In the genomic region with DNA sequence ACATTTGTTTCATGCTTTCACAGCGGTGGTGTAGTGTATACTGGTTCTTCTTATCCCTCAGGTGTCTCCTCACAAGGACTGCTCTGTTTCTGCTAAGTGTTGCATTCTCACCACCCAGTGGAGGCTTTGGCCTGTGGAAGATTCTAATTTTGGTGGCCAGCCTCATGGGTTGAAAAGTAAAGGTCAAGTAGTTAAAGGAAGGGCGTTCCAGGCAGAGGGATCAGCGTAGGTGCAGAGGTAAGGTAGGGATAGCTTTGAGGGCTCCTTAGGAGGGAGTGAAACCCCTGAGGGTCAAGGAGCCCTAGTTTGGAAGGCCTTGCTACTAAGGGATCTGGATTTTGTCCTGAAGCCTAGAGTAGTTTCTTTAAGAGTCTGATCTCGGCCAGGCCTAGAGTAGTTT, we compare ENCODE assay signal across 10 cellular contexts. TPM values are rescaled to one million over a fixed set of nuclear protein-coding genes. Genes with fewer than 3 reads are reported as not detected.
DNase-seq lines count a peak whose midpoint lies in the region; ATAC-seq, FAIRE-seq and TF ChIP-seq lines count a peak whose summit lies in the region.
"Had no signal": no experiment of that assay in that cellular context is flagged by ENCODE, and none has a peak within 500 bp of the region (broad histone marks: within the 10 kb centered on the region; RNA-seq: fewer than 3 reads in every experiment).

No MANE protein-coding gene starts in this region.

- peak overlapping the region; percentile 94 to 99 for H3K27ac ChIP-seq in right atrium auricular region

- H3K27me3 ChIP-seq in right atrium auricular region (no peaks in the 10 kb centered on the region), bronchial epithelial cell (ENCODE audit: control insufficient read depth, insufficient read depth, low read length) (no peaks in the 10 kb centered on the region), mucosa of stomach (ENCODE audit: control insufficient read depth, insufficient read depth, low read length) (no peaks in the 10 kb centered on the region)

- no peak for TF ChIP-seq CTCF in right atrium auricular region (IDR thresholded peaks at IDR 0.05)
- TF ChIP-seq CTCF in bronchial epithelial cell (IDR thresholded peaks at IDR 0.05; ENCODE audit: insufficient read depth, low read length, severe bottlenecking) = no peak

- intact Hi-C loops in left cardiac atrium (cut with DNase I) = no loop called here

- H3K4me1 ChIP-seq in right atrium auricular region (peaks cover 0 to 71% of the 10 kb centered on the region in 2 donors), mucosa of stomach (ENCODE audit: control insufficient read depth, insufficient read depth, low read length) (peaks cover 41% of the 10 kb centered on the region)

- ATAC-seq in left cardiac atrium (no peak), GM18870 (IDR thresholded peaks at IDR 0.05; ENCODE audit: unreplicated experiment) (no peak)

- peak overlapping the region; percentile 54 for H3K9ac ChIP-seq in mucosa of stomach (ENCODE audit: low read length)

- H3K36me3 ChIP-seq in right atrium auricular region (peaks cover 12% of the 10 kb centered on the region), bronchial epithelial cell (ENCODE audit: control insufficient read depth, insufficient read depth, low read length) (peaks cover 3% of the 10 kb centered on the region), mucosa of stomach (ENCODE audit: control insufficient read depth, insufficient read depth, low read length) (no peaks in the 10 kb centered on the region)

- no peaks in the 10 kb centered on the region for H3K9me3 ChIP-seq in right atrium auricular region
- no peaks in the 10 kb centered on the region for H3K9me3 ChIP-seq in mucosa of stomach (ENCODE audit: control insufficient read depth, low read length)

- DNase-seq in right atrium auricular region (ENCODE audit: low spot score) (no peak), left cardiac atrium (no peak), bronchial epithelial cell (ENCODE audit: low read depth) (no peak), NCI-H2227 treated with DMSO at 0.1 percent for 48 hours (lab: John Stamatoyannopoulos, UW) (no peak), DMS114 treated with DMSO at 0.1 percent for 48 hours (lab: John Stamatoyannopoulos, UW; ENCODE audit: unreplicated experiment) (no peak), NCI-H774 (lab: John Stamatoyannopoulos, UW) (no peak)
- DNase-seq: activated CD8-positive, alpha-beta memory T cell treated with anti-CD3 and anti-CD28 coated beads, Interleukin-2, amount 50 U/mL, for 48 hours had no signal

- H3K4me3 ChIP-seq in right atrium auricular region (peak overlapping the region; percentile 73 to 82), bronchial epithelial cell (ENCODE audit: low read depth, low read length) (peak overlapping the region; percentile 71), mucosa of stomach (ENCODE audit: low read length) (peak overlapping the region; percentile 90)

- FAIRE-seq in bronchial epithelial cell (lab: Jason Lieb, UNC) = no peak
- FAIRE-seq: G401.6 had no signal

RNA-seq across cellular contexts. Expression of a gene that starts 4.6 kb away (rescaled TPM):
- total RNA-seq in right atrium auricular region (1,000 to 10,000 TPM; 1,155 to 1,413 TPM), left cardiac atrium (100 to 1,000 TPM; 713 to 792 TPM), bronchial epithelial cell (5,806 and 7,283 TPM in 2 replicates)

RNA-seq across cellular contexts. Expression of a gene that starts 12.7 kb away (rescaled TPM):
- total RNA-seq in right atrium auricular region (1 to 10 TPM; 4.4 to 9.1 TPM), left cardiac atrium (10 to 100 TPM in 1 of 2 donors, 1 to 10 TPM in 1; 9.8 to 10.1 TPM), bronchial epithelial cell (1.3 and 2.2 TPM in 2 replicates)

RNA-seq across cellular contexts. Expression of a gene that starts 25.2 kb away (rescaled TPM):
- total RNA-seq in right atrium auricular region (10 to 100 TPM; 10.0 to 11.2 TPM), left cardiac atrium (10 to 100 TPM; 17.1 to 19.1 TPM), bronchial epithelial cell (10.3 and 26.0 TPM in 2 replicates)

RNA-seq across cellular contexts. Expression of a gene that starts 43.3 kb away (rescaled TPM):
- 1 to 10 TPM; 4.1 to 7.7 TPM for total RNA-seq in right atrium auricular region
- total RNA-seq in left cardiac atrium = 1 to 10 TPM; 5.9 to 9.0 TPM
- 20.8 and 35.7 TPM in 2 replicates for total RNA-seq in bronchial epithelial cell
